In genomic region chr2:42888846-42889245, GRCh38 we compare ENCODE assay signal across 16 cellular contexts.
A peak's percentile ranks its signal among the peaks of the same experiment; 100 is the strongest.
DNase-seq lines count a peak whose midpoint lies in the region; ATAC-seq, FAIRE-seq and TF ChIP-seq lines count a peak whose summit lies in the region.
"Had no signal": no experiment of that assay in that cellular context is flagged by ENCODE, and none has a peak within 500 bp of the region (broad histone marks: within the 10 kb centered on the region; RNA-seq: fewer than 3 reads in every experiment).

No MANE protein-coding gene starts in this region.

- no peak overlapping the region for H3K27ac ChIP-seq in endothelial cell of umbilical vein (ENCODE audit: insufficient read depth, low read depth, low read length)
- peak overlapping the region; percentile 39 for H3K27ac ChIP-seq in osteoblast (ENCODE audit: low read depth, low read length)
- H3K27ac ChIP-seq: BLaER1 treated with 17β-estradiol and CSF1 and Interleukin-3, amounts not matched to agents 10 nM and 100 nM had no signal

- no peak overlapping the region for H2AFZ ChIP-seq in endothelial cell of umbilical vein (ENCODE audit: low read depth, low read length)
- no peak overlapping the region for H2AFZ ChIP-seq in osteoblast (ENCODE audit: low read length)

- H3K9me3 ChIP-seq in endothelial cell of umbilical vein (replicated peaks; ENCODE audit: control insufficient read depth, insufficient read depth, low read length): no peaks in the 10 kb centered on the region
- H3K9me3 ChIP-seq in osteoblast (ENCODE audit: low read depth, low read length): no peaks in the 10 kb centered on the region

- H3K4me1 Mint-ChIP-seq in activated naive CD8-positive, alpha-beta T cell treated with anti-CD3 and anti-CD28 coated beads, Interleukin-2, amount 50 U/mL, for 24 hours: no peaks in the 10 kb centered on the region
- H3K4me1 Mint-ChIP-seq: CD4-positive, CD25-positive, alpha-beta regulatory T cell had no signal

- TF ChIP-seq CTCF in endothelial cell of umbilical vein (IDR thresholded peaks at IDR 0.05; ENCODE audit: extremely low read depth in 1 of 2, insufficient read depth in 1 of 2, low read depth in 1 of 2, low read length in 2 of 2) (no peak), osteoblast (IDR thresholded peaks at IDR 0.05; ENCODE audit: extremely low read depth, low read depth, low read length) (no peak)

- H3K27me3 ChIP-seq in endothelial cell of umbilical vein (ENCODE audit: control insufficient read depth in 2 of 2, insufficient read depth in 2 of 2, low read length in 2 of 2): no peaks in the 10 kb centered on the region
- no peaks in the 10 kb centered on the region for H3K27me3 ChIP-seq in osteoblast (ENCODE audit: insufficient read depth, low read length)
- H3K27me3 ChIP-seq: BLaER1 treated with 17β-estradiol and CSF1 and Interleukin-3, amounts not matched to agents 10 nM and 100 nM had no signal

- peaks cover 5% of the 10 kb centered on the region for H3K9me3 Mint-ChIP-seq in activated naive CD8-positive, alpha-beta T cell treated with anti-CD3 and anti-CD28 coated beads, Interleukin-2, amount 50 U/mL, for 24 hours

- no peak overlapping the region for H3K4me3 Mint-ChIP-seq in activated naive CD8-positive, alpha-beta T cell treated with anti-CD3 and anti-CD28 coated beads, Interleukin-2, amount 50 U/mL, for 24 hours
- H3K4me3 Mint-ChIP-seq: CD4-positive, CD25-positive, alpha-beta regulatory T cell had no signal

- dilution Hi-C loops in endothelial cell of umbilical vein (cut with MboI; ENCODE audit: extremely low pct_ligation_motif_present, low sequenced_read_pairs): no loop called here

- H3K79me2 ChIP-seq in endothelial cell of umbilical vein (ENCODE audit: control insufficient read depth, insufficient read depth, low read length) (no peaks in the 10 kb centered on the region), osteoblast (ENCODE audit: insufficient read depth, low read length) (no peaks in the 10 kb centered on the region)

- DNase-seq in EH (ENCODE audit: low read depth) (peak; percentile 33), M059J (ENCODE audit: low read depth) (peak; percentile 40), endothelial cell of umbilical vein (ENCODE audit: low read depth, low spot score) (no peak), osteoblast (ENCODE audit: insufficient read length, low spot score, missing footprints) (no peak), DMS53 treated with DMSO at 0.1 percent for 48 hours (lab: John Stamatoyannopoulos, UW; ENCODE audit: unreplicated experiment) (no peak), NCI-H2029 (lab: John Stamatoyannopoulos, UW) (no peak)
- no peak for DNase-seq in activated naive CD8-positive, alpha-beta T cell treated with anti-CD3 and anti-CD28 coated beads, Interleukin-2, amount 50 U/mL, for 24 hours
- DNase-seq: 8988T; ACHN; Calu3; CD4-positive, CD25-positive, alpha-beta regulatory T cell; DMS79 treated with DMSO at 0.1 percent for 48 hours; GDM1; H7 had no signal

- ATAC-seq in activated naive CD8-positive, alpha-beta T cell treated with anti-CD3 and anti-CD28 coated beads, Interleukin-2, amount 50 U/mL, for 24 hours: no peak

- H3K9ac ChIP-seq in endothelial cell of umbilical vein (replicated peaks; ENCODE audit: extremely low read depth, insufficient read depth, low read length): no peak overlapping the region
- H3K9ac ChIP-seq: BLaER1 treated with 17β-estradiol and CSF1 and Interleukin-3, amounts not matched to agents 10 nM and 100 nM had no signal

- intact Hi-C loops in endothelial cell of umbilical vein (cut with micrococcal nuclease): no loop called here

- TF ChIP-seq POLR2A in endothelial cell of umbilical vein (IDR thresholded peaks at IDR 0.05; ENCODE audit: low read depth, low read length): no peak

- H3K4me1 ChIP-seq in endothelial cell of umbilical vein (ENCODE audit: control insufficient read depth, extremely low read depth, insufficient read depth, low read length): no peaks in the 10 kb centered on the region
- peaks cover 7% of the 10 kb centered on the region for H3K4me1 ChIP-seq in osteoblast (ENCODE audit: insufficient read depth, low read length)
- H3K4me1 ChIP-seq: BLaER1 treated with 17β-estradiol and CSF1 and Interleukin-3, amounts not matched to agents 10 nM and 100 nM had no signal

- H3K36me3 ChIP-seq in endothelial cell of umbilical vein (ENCODE audit: control insufficient read depth in 2 of 2, extremely low read depth in 1 of 2, insufficient read depth in 2 of 2, low read length in 2 of 2): no peaks in the 10 kb centered on the region
- no peaks in the 10 kb centered on the region for H3K36me3 ChIP-seq in osteoblast (ENCODE audit: insufficient read depth, low read length)

- no peaks in the 10 kb centered on the region for H3K36me3 Mint-ChIP-seq in activated naive CD8-positive, alpha-beta T cell treated with anti-CD3 and anti-CD28 coated beads, Interleukin-2, amount 50 U/mL, for 24 hours (ENCODE audit: low read depth)
- H3K36me3 Mint-ChIP-seq: CD4-positive, CD25-positive, alpha-beta regulatory T cell had no signal

- POLR2A ChIA-PET in endothelial cell of umbilical vein (lab: Charles Lee): no interaction called here

- H4K20me1 ChIP-seq in endothelial cell of umbilical vein (replicated peaks; ENCODE audit: control insufficient read depth, extremely low read depth, insufficient read depth, low read length) (no peaks in the 10 kb centered on the region), osteoblast (ENCODE audit: insufficient read depth, low read length) (no peaks in the 10 kb centered on the region)
- H4K20me1 ChIP-seq: BLaER1 treated with 17β-estradiol and CSF1 and Interleukin-3, amounts not matched to agents 10 nM and 100 nM had no signal

- no peak overlapping the region for H3K4me2 ChIP-seq in endothelial cell of umbilical vein (ENCODE audit: insufficient read depth, low read length)
- H3K4me2 ChIP-seq in osteoblast (ENCODE audit: insufficient read depth, low read length): no peak overlapping the region
- H3K4me2 ChIP-seq: BLaER1 treated with 17β-estradiol and CSF1 and Interleukin-3, amounts not matched to agents 10 nM and 100 nM had no signal

- H3K4me3 ChIP-seq in endothelial cell of umbilical vein (replicated peaks in 1 of 3; ENCODE audit: insufficient read depth in 1 of 3, low read depth in 1 of 3, low read length in 3 of 3) (no peak overlapping the region), osteoblast (ENCODE audit: insufficient read depth, low read length) (no peak overlapping the region)
- H3K4me3 ChIP-seq: BLaER1 treated with 17β-estradiol and CSF1 and Interleukin-3, amounts not matched to agents 10 nM and 100 nM had no signal

- no TSS peak for BruUV-seq in endothelial cell of umbilical vein (replicated peaks; lab: Mats Ljungman, UMichigan)

- H3K27me3 Mint-ChIP-seq in activated naive CD8-positive, alpha-beta T cell treated with anti-CD3 and anti-CD28 coated beads, Interleukin-2, amount 50 U/mL, for 24 hours: peaks cover 1% of the 10 kb centered on the region

- no peak overlapping the region for H3K27ac Mint-ChIP-seq in activated naive CD8-positive, alpha-beta T cell treated with anti-CD3 and anti-CD28 coated beads, Interleukin-2, amount 50 U/mL, for 24 hours
- H3K27ac Mint-ChIP-seq: CD4-positive, CD25-positive, alpha-beta regulatory T cell had no signal

- FAIRE-seq in endothelial cell of umbilical vein (lab: Jason Lieb, UNC): no peak
- FAIRE-seq: GM19239 had no signal

- no peaks in the 10 kb centered on the region for H3K9me1 ChIP-seq in endothelial cell of umbilical vein (replicated peaks; ENCODE audit: control insufficient read depth, extremely low read depth, insufficient read depth, low read length)

- CTCF ChIA-PET in endothelial cell of umbilical vein (lab: Charles Lee): interaction anchor here (1.3 kb wide), 1 partner anchor 11 kb away, joined by 3 read pairs; no protein-coding TSS in a partner anchor

TF ChIP-seq in endothelial cell of umbilical vein, 7 proteins besides CTCF, POLR2A, EP300 and RAD21:
- peak; percentile 74 for TF ChIP-seq GATA2 (IDR thresholded peaks at IDR 0.05; ENCODE audit: insufficient read depth, insufficient read length, low read depth, low read length)
- TF ChIP-seq MYC (IDR thresholded peaks at IDR 0.05; ENCODE audit: low read depth, low read length): no peak

Comparison
In these comparisons a context has a peak if more than half of its experiments do, and no peak if none do; other contexts are left out.
1. DNase-seq: peak in EH (single experiment) and M059J (single experiment); none in endothelial cell of umbilical vein (single experiment), osteoblast (single experiment), activated naive CD8-positive, alpha-beta T cell treated with anti-CD3 and anti-CD28 coated beads, Interleukin-2, amount 50 U/mL, for 24 hours (single experiment), DMS53 treated with DMSO at 0.1 percent for 48 hours (single experiment) and NCI-H2029 (single experiment).